21 cellular contexts compared by ENCODE assay signal in genomic region chr11:78583889-78584288, GRCh38. TPM values are rescaled to one million over a fixed set of nuclear protein-coding genes. Genes with fewer than 3 reads are reported as not detected.
DNase-seq lines count a peak whose midpoint lies in the region; ATAC-seq, FAIRE-seq and TF ChIP-seq lines count a peak whose summit lies in the region.
"Had no signal": no experiment of that assay in that cellular context is flagged by ENCODE, and none has a peak within 500 bp of the region (broad histone marks: within the 10 kb centered on the region; RNA-seq: fewer than 3 reads in every experiment).

No MANE protein-coding gene starts in this region.

- no peak overlapping the region for H3K4me3 Mint-ChIP-seq in activated T-cell treated with anti-CD3 and anti-CD28 coated beads, Interleukin-2, amount 50 U/mL, for 24 hours
- H3K4me3 Mint-ChIP-seq: GM23338; T-helper 1 cell treated with Interleukin-12 subunit alpha and Interleukin-12 subunit beta and Interleukin-4 antibody, amounts not matched to agents 30 μg/mL and 1 μg/mL, for 36 hours had no signal

- no peaks in the 10 kb centered on the region for H3K4me1 Mint-ChIP-seq in activated T-cell treated with anti-CD3 and anti-CD28 coated beads, Interleukin-2, amount 50 U/mL, for 24 hours (ENCODE audit: low read depth)
- H3K4me1 Mint-ChIP-seq: GM23338 had no signal

- peaks cover 22% of the 10 kb centered on the region for H3K9me3 Mint-ChIP-seq in activated T-cell treated with anti-CD3 and anti-CD28 coated beads, Interleukin-2, amount 50 U/mL, for 24 hours

- H3K4me3 ChIP-seq in HEK293 (ENCODE audit: low read depth, low read length): no peak overlapping the region
- H3K4me3 ChIP-seq: GM23338, HAP-1, SJCRH30 had no signal

- peak; percentile 23 for FAIRE-seq in frontal cortex (lab: Jason Lieb, UNC)
- FAIRE-seq: D721Med, RCC 7860 had no signal

- ATAC-seq in GM19328 (IDR thresholded peaks at IDR 0.05; ENCODE audit: unreplicated experiment): no peak
- ATAC-seq: GM23338 had no signal

- POLR2A ChIA-PET in HEK293 (lab: Yijun Ruan, JAX): no interaction called here

- H3K27me3 Mint-ChIP-seq in activated T-cell treated with anti-CD3 and anti-CD28 coated beads, Interleukin-2, amount 50 U/mL, for 24 hours: peaks cover 13% of the 10 kb centered on the region

- no peak overlapping the region for H3K27ac Mint-ChIP-seq in activated T-cell treated with anti-CD3 and anti-CD28 coated beads, Interleukin-2, amount 50 U/mL, for 24 hours
- H3K27ac Mint-ChIP-seq: GM23338; T-helper 1 cell treated with Interleukin-12 subunit alpha and Interleukin-12 subunit beta and Interleukin-4 antibody, amounts not matched to agents 30 μg/mL and 1 μg/mL, for 36 hours had no signal

- no peaks in the 10 kb centered on the region for H3K9me3 ChIP-seq in HEK293 (ENCODE audit: control insufficient read depth, insufficient read depth, low read depth, low read length)
- H3K9me3 ChIP-seq: BE2C, SJCRH30 had no signal

- no peaks in the 10 kb centered on the region for H3K4me1 ChIP-seq in HEK293 (ENCODE audit: control insufficient read depth, insufficient read depth, low read length)
- H3K4me1 ChIP-seq: BE2C, HAP-1, SJCRH30 had no signal

- H3K36me3 ChIP-seq in HEK293 (ENCODE audit: control insufficient read depth in 2 of 2, insufficient read depth in 1 of 2, low read length in 2 of 2): no peaks in the 10 kb centered on the region
- H3K36me3 ChIP-seq: BE2C, HAP-1, SJCRH30 had no signal

- H3K36me3 Mint-ChIP-seq in activated T-cell treated with anti-CD3 and anti-CD28 coated beads, Interleukin-2, amount 50 U/mL, for 24 hours (ENCODE audit: low read depth): peaks cover 6% of the 10 kb centered on the region

- no peak overlapping the region for H3K27ac ChIP-seq in HEK293 (ENCODE audit: extremely low read depth, low read depth, low read length)
- H3K27ac ChIP-seq: SJCRH30 had no signal

- DNase-seq in NCI-H2171 treated with DMSO at 0.1 percent for 48 hours (lab: John Stamatoyannopoulos, UW): peak; percentile 17
- no peak for DNase-seq in NCI-H2171 (lab: John Stamatoyannopoulos, UW)
- DNase-seq in OCI-M1 (lab: John Stamatoyannopoulos, UW): peak; percentile 75
- no peak for DNase-seq in frontal cortex (ENCODE audit: low spot score in 2 of 2)
- no peak for DNase-seq in activated T-cell treated with anti-CD3 and anti-CD28 coated beads, Interleukin-2, amount 50 U/mL, for 24 hours
- DNase-seq: BE2C, DMS79, IMR-90, NCI-H1694, NCI-H2081, NCI-H226, NCI-H510A treated with DMSO at 0.1 percent for 48 hours, NCI-H748 treated with DMSO at 0.1 percent for 48 hours, SJCRH30 had no signal

- TF ChIP-seq CTCF in HEK293 (tag by site-specific recombination; IDR thresholded peaks at IDR 0.05): no peak

- CTCF ChIA-PET in HEK293 (lab: Yijun Ruan, JAX): interaction anchor here (0.8 kb wide), 1 partner anchor 592 kb away, joined by 3 read pairs; no protein-coding TSS in a partner anchor

TF ChIP-seq in HEK293, 187 proteins besides CTCF, POLR2A, EP300 and RAD21 (continues in another document):
- TF ChIP-seq SETDB1 (IDR thresholded peaks at IDR 0.05; ENCODE audit: insufficient read length, low read length): peak; percentile 92
- TF ChIP-seq ZNF426 (tag by site-specific recombination; IDR thresholded peaks at IDR 0.05): no peak
- no peak for TF ChIP-seq ZNF404 (tag by site-specific recombination; IDR thresholded peaks at IDR 0.05)
- no peak for TF ChIP-seq ZNF157 (tag by site-specific recombination; IDR thresholded peaks at IDR 0.05)
- TF ChIP-seq ZNF558 (tag by site-specific recombination; IDR thresholded peaks at IDR 0.05): peak; percentile 79
- 0 out of 2 replicates have a peak, but pooled peaks have one; percentile 23 for TF ChIP-seq ZNF610 (tag by site-specific recombination; IDR thresholded peaks at IDR 0.05; ENCODE audit: borderline replicate concordance)
- TF ChIP-seq ZNF529 (tag by site-specific recombination; IDR thresholded peaks at IDR 0.05; ENCODE audit: insufficient replicate concordance): no peak
- TF ChIP-seq ZNF473 (tag by site-specific recombination; IDR thresholded peaks at IDR 0.05): no peak
- TF ChIP-seq ZNF155 (tag by site-specific recombination; IDR thresholded peaks at IDR 0.05): no peak
- no peak for TF ChIP-seq INSM2 (tag by site-specific recombination; IDR thresholded peaks at IDR 0.05)
- TF ChIP-seq OSR2 (tag by site-specific recombination; IDR thresholded peaks at IDR 0.05): no peak
- TF ChIP-seq ZNF548 (tag by site-specific recombination; IDR thresholded peaks at IDR 0.05): no peak
- TF ChIP-seq PRDM6 (tag by site-specific recombination; IDR thresholded peaks at IDR 0.05): no peak
- no peak for TF ChIP-seq ZNF292 (tag by site-specific recombination; IDR thresholded peaks at IDR 0.05; ENCODE audit: borderline replicate concordance, low read depth)
- no peak for TF ChIP-seq PRDM1 (tag by site-specific recombination; IDR thresholded peaks at IDR 0.05)
- TF ChIP-seq KLF16 (tag by site-specific recombination; IDR thresholded peaks at IDR 0.05): no peak
- TF ChIP-seq ZNF148 (tag by site-specific recombination; IDR thresholded peaks at IDR 0.05; ENCODE audit: borderline replicate concordance): no peak
- TF ChIP-seq ELK4 (IDR thresholded peaks at IDR 0.05; ENCODE audit: borderline replicate concordance, low read depth, low read length): no peak
- TF ChIP-seq TRIM28 (IDR thresholded peaks at IDR 0.05; ENCODE audit: borderline replicate concordance, low read length): peak; percentile 87
- peak; percentile 41 for TF ChIP-seq ZNF510 (tag by site-specific recombination; IDR thresholded peaks at IDR 0.05; ENCODE audit: insufficient replicate concordance)

RNA-seq across cellular contexts. Expression of gene NARS2, which starts 9.2 kb away (rescaled TPM):
- total RNA-seq in frontal cortex: 39.5 TPM

Comparison
In these comparisons a context has a peak if more than half of its experiments do, and no peak if none do; other contexts are left out.
1. DNase-seq: peak in NCI-H2171 treated with DMSO at 0.1 percent for 48 hours (single experiment) and OCI-M1 (single experiment); none in NCI-H2171 (single experiment), frontal cortex (0 of 2) and activated T-cell treated with anti-CD3 and anti-CD28 coated beads, Interleukin-2, amount 50 U/mL, for 24 hours (single experiment).